Comparison of ENCODE assay signal across 11 cellular contexts in genomic region chr1:39086386-39087108, GRCh38.
DNase-seq lines count a peak whose midpoint lies in the region; ATAC-seq, FAIRE-seq and TF ChIP-seq lines count a peak whose summit lies in the region.
"Had no signal": no experiment of that assay in that cellular context is flagged by ENCODE, and none has a peak within 500 bp of the region (broad histone marks: within the 10 kb centered on the region; RNA-seq: fewer than 3 reads in every experiment).

No MANE protein-coding gene starts in this region.

- H4K20me1 ChIP-seq in BLaER1: no peaks in the 10 kb centered on the region

- H3K27ac Mint-ChIP-seq in Caco-2 (ENCODE audit: unreplicated experiment): no peak overlapping the region
- H3K27ac Mint-ChIP-seq in WTC11: no peak overlapping the region

- in situ Hi-C loops in gastrocnemius medialis (cut with MboI; ENCODE audit: low sequenced_read_pairs in 4 of 4): loop anchor here in 2 of 4 donors (10.0 to 25.0 kb wide), 2 partner anchors 92 to 224 kb away; partner anchors contain the start of genes MYCBP (in 2 of the 2), RRAGC (in 2 of the 2) and AKIRIN1 (in 1 of the 2)

- ATAC-seq in left ventricle myocardium superior: peak; percentile 17
- ATAC-seq in gastrocnemius medialis: no peak
- no peak for ATAC-seq in WTC11
- no peak for ATAC-seq in GM21526 (IDR thresholded peaks at IDR 0.05; ENCODE audit: low FRiP score, unreplicated experiment)

- H3K27ac ChIP-seq in BLaER1 (peak overlapping the region; percentile 87), gastrocnemius medialis (peak overlapping the region; percentile 26 to 60 (median 41))
- H3K27ac ChIP-seq: C4-2B had no signal

- DNase-seq in RCC 7860 (ENCODE audit: low spot score): peak; percentile 30
- DNase-seq in left ventricle myocardium superior: no peak
- no peak for DNase-seq in gastrocnemius medialis
- DNase-seq in Caco-2: no peak
- no peak for DNase-seq in WTC11 (ENCODE audit: low spot score)
- DNase-seq in NCI-H1694 (lab: John Stamatoyannopoulos, UW): no peak
- DNase-seq: NCI-H146 had no signal

- peaks cover 5% of the 10 kb centered on the region for H3K27me3 Mint-ChIP-seq in Caco-2 (ENCODE audit: insufficient read depth, unreplicated experiment)
- peaks cover 16% of the 10 kb centered on the region for H3K27me3 Mint-ChIP-seq in WTC11 (ENCODE audit: low read depth)

- peak overlapping the region; percentile 85 for H3K4me2 ChIP-seq in BLaER1

- TF ChIP-seq CTCF in gastrocnemius medialis (IDR thresholded peaks at IDR 0.05 in 4 of 5, conservative IDR thresholded peaks at IDR 0.05 in 1 of 5) (no peak), Caco-2 (IDR thresholded peaks at IDR 0.05; ENCODE audit: insufficient read depth in 1 of 2, low read depth in 1 of 2, low read length in 1 of 2, severe bottlenecking in 1 of 2, unreplicated experiment in 1 of 2) (no peak), WTC11 (IDR thresholded peaks at IDR 0.05) (no peak)

- H3K4me1 ChIP-seq in BLaER1: peaks cover 92% of the 10 kb centered on the region
- H3K4me1 ChIP-seq in gastrocnemius medialis: peaks cover 22 to 27% of the 10 kb centered on the region in 2 donors
- no peaks in the 10 kb centered on the region for H3K4me1 ChIP-seq in Caco-2

- POLR2A ChIA-PET in Caco-2 (lab: Charles Lee) (no interaction called here), WTC11 (lab: Charles Lee) (no interaction called here)

- peaks cover 20% of the 10 kb centered on the region for H3K27me3 ChIP-seq in BLaER1
- peaks cover 10 to 21% (median 17%) of the 10 kb centered on the region in 3 donors for H3K27me3 ChIP-seq in gastrocnemius medialis
- H3K27me3 ChIP-seq in Caco-2 (replicated peaks; ENCODE audit: control insufficient read depth, insufficient read depth, low read length): no peaks in the 10 kb centered on the region

- H3K36me3 ChIP-seq in BLaER1 (no peaks in the 10 kb centered on the region), gastrocnemius medialis (no peaks in the 10 kb centered on the region), Caco-2 (ENCODE audit: control insufficient read depth, insufficient read depth, low read length) (no peaks in the 10 kb centered on the region)

- H3K9me3 ChIP-seq in BLaER1 (no peaks in the 10 kb centered on the region), gastrocnemius medialis (no peaks in the 10 kb centered on the region), Caco-2 (no peaks in the 10 kb centered on the region)

- no TSS peak for BruUV-seq in Caco-2 (replicated peaks; lab: Mats Ljungman, UMichigan)

- H3K9ac ChIP-seq in BLaER1: peak overlapping the region; percentile 75

- no peaks in the 10 kb centered on the region for H3K36me3 Mint-ChIP-seq in Caco-2 (ENCODE audit: insufficient read depth, unreplicated experiment)
- H3K36me3 Mint-ChIP-seq in WTC11: no peaks in the 10 kb centered on the region

- no peaks in the 10 kb centered on the region for H3K9me3 Mint-ChIP-seq in Caco-2 (ENCODE audit: unreplicated experiment)
- no peaks in the 10 kb centered on the region for H3K9me3 Mint-ChIP-seq in WTC11

- H3K4me1 Mint-ChIP-seq in Caco-2 (ENCODE audit: low read depth, unreplicated experiment): no peaks in the 10 kb centered on the region
- peaks cover 8% of the 10 kb centered on the region for H3K4me1 Mint-ChIP-seq in WTC11

- peak overlapping the region; percentile 50 for H3K4me3 ChIP-seq in BLaER1
- no peak overlapping the region for H3K4me3 ChIP-seq in gastrocnemius medialis
- no peak overlapping the region for H3K4me3 ChIP-seq in Caco-2 (ENCODE audit: low read depth, low read length)

- intact Hi-C loops in left ventricle myocardium superior (cut with micrococcal nuclease) (no loop called here), gastrocnemius medialis (cut with DNase I; ENCODE audit: low total_unique reads) (no loop called here), Caco-2 (cut with micrococcal nuclease; ENCODE audit: unreplicated experiment) (no loop called here)

- FAIRE-seq in RCC 7860 (lab: Jason Lieb, UNC): peak; percentile 41
- FAIRE-seq: islet of Langerhans had no signal

- CTCF ChIA-PET in Caco-2 (lab: Charles Lee): no interaction called here
- CTCF ChIA-PET in WTC11 (lab: Charles Lee): interaction anchor here (1.0 kb wide), 1 partner anchor 12 kb away, joined by 6 read pairs; no protein-coding TSS in a partner anchor

- TF ChIP-seq POLR2A in gastrocnemius medialis (IDR thresholded peaks at IDR 0.05): no peak

- H3K4me3 Mint-ChIP-seq in Caco-2 (ENCODE audit: unreplicated experiment) (no peak overlapping the region), WTC11 (no peak overlapping the region)

TF ChIP-seq in WTC11, 78 proteins besides CTCF, POLR2A, EP300 and RAD21:
- no peak for TF ChIP-seq ZNF219 (CRISPR knock-in tag; IDR thresholded peaks at IDR 0.05; ENCODE audit: borderline replicate concordance)
TF ChIP-seq in WTC11: peak in this region for 0.
